17 cellular contexts compared by ENCODE assay signal in the genomic region with DNA sequence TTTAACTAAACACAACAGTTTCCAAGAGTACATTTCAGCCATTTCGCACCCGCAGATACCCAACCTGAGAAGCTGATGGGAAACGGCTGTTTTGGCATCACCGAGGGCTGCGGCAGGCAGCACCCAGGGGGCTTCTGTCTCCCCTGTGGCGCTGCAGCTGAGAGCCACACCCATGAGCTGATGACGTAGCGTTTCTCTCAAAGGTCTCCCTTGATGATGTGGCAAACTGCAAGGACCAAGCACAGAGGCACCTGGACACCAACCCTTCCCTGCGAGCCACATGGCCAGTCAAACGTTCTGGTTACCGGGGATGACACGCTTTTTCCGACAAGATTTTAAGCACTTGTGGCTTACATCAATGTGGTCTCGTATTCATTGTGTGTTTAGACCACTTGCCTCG.
"Had no signal": no experiment of that assay in that cellular context is flagged by ENCODE, and none has a peak within 500 bp of the region (broad histone marks: within the 10 kb centered on the region; RNA-seq: fewer than 3 reads in every experiment).

No MANE protein-coding gene starts in this region.

- H3K27me3 ChIP-seq: esophagus squamous epithelium, testis had no signal

- H3K4me3 ChIP-seq: esophagus squamous epithelium, hepatocyte, left ventricle myocardium inferior, lower lobe of right lung, testis had no signal

- ATAC-seq: left cardiac atrium; lower lobe of right lung; natural killer cell; stimulated activated naive B cell treated with anti-CD40 and anti-IgM and Interleukin-4, amounts not matched to agents 10 μg/mL and 1 μg/mL and 100 μg/mL, for 72 hours; stimulated activated naive CD8-positive, alpha-beta T cell treated with anti-CD3 and anti-CD28 coated beads, Interleukin-15, amount 100 ng/mL, for 72 hours had no signal

- H3K4me2 ChIP-seq: hepatocyte had no signal

- DNase-seq: dermis blood vessel endothelial cell; esophagus squamous epithelium; foreskin fibroblast; head of caudate nucleus; kidney; left cardiac atrium; left ventricle myocardium inferior; lower lobe of right lung; natural killer cell; small intestine; stimulated activated CD4-positive, alpha-beta T cell treated with anti-CD3 and anti-CD28 coated beads, Interleukin-4, amount 100 ng/mL, for 1 hour; stimulated activated naive B cell treated with anti-CD40 and anti-IgM and Interleukin-4, amounts not matched to agents 10 μg/mL and 1 μg/mL and 100 μg/mL, for 72 hours; stimulated activated naive CD8-positive, alpha-beta T cell treated with anti-CD3 and anti-CD28 coated beads, Interleukin-15, amount 100 ng/mL, for 72 hours; testis; trophoblast cell had no signal

- FAIRE-seq: colon, kidney, small intestine had no signal

- H3K36me3 ChIP-seq: esophagus squamous epithelium, left ventricle myocardium inferior, lower lobe of right lung had no signal

- H3K79me2 ChIP-seq: hepatocyte had no signal

- H2AFZ ChIP-seq: hepatocyte had no signal

- H3K4me1 ChIP-seq: left ventricle myocardium inferior, lower lobe of right lung, testis had no signal

- H3K9me3 ChIP-seq: esophagus squamous epithelium, left ventricle myocardium inferior, lower lobe of right lung, testis had no signal

- H3K27ac ChIP-seq: esophagus squamous epithelium, hepatocyte, left ventricle myocardium inferior, lower lobe of right lung, testis had no signal
